Comparison of ENCODE assay signal across 16 cellular contexts in the genomic region with DNA sequence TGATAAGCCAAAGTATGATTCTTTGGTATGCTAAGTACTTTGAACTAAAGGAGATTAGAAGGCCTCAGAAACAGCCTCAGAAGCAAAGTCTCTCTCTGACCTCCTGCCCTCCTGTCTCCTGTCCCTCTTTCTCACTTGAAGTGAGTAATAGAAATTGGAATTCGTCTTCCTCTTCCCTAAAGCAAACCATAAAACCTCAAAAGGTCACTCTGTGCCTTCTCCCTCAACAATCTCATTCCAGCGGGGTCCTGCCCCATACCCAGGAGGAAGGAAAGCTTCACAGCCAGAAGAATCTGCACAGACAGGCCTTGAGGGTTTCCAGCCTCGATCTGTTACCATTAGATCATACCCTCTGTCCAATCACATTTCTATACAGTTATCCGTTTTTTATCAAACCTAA.
DNase-seq lines count a peak whose midpoint lies in the region; ATAC-seq, FAIRE-seq and TF ChIP-seq lines count a peak whose summit lies in the region.
"Had no signal": no experiment of that assay in that cellular context is flagged by ENCODE, and none has a peak within 500 bp of the region (broad histone marks: within the 10 kb centered on the region; RNA-seq: fewer than 3 reads in every experiment).

No MANE protein-coding gene starts in this region.

- no peak for TF ChIP-seq RAD21 in A549 (conservative IDR thresholded peaks at IDR 0.05 in 1 of 2, IDR thresholded peaks at IDR 0.05 in 1 of 2)

- no peak overlapping the region for H3K4me3 Mint-ChIP-seq in activated CD4-positive, alpha-beta T cell treated with anti-CD3 and anti-CD28 coated beads, Interleukin-2, amount 10 ng/mL, durations not matched to agents 7 days and 5 days
- H3K4me3 Mint-ChIP-seq: activated CD8-positive, alpha-beta memory T cell treated with anti-CD3 and anti-CD28 coated beads, Interleukin-2, amount 10 ng/mL, durations not matched to agents 7 days and 5 days; activated naive CD8-positive, alpha-beta T cell treated with anti-CD3 and anti-CD28 coated beads, Interleukin-2, amount 10 ng/mL, durations not matched to agents 7 days and 5 days; IgD-negative memory B cell had no signal

- H3K9me3 ChIP-seq in A549 (no peaks in the 10 kb centered on the region), hepatocyte (ENCODE audit: low read depth) (no peaks in the 10 kb centered on the region)

- no peaks in the 10 kb centered on the region for H3K27me3 ChIP-seq in hepatocyte

- H3K27ac Mint-ChIP-seq in activated CD4-positive, alpha-beta T cell treated with anti-CD3 and anti-CD28 coated beads, Interleukin-2, amount 10 ng/mL, durations not matched to agents 7 days and 5 days, result no peak overlapping the region
- H3K27ac Mint-ChIP-seq: activated CD8-positive, alpha-beta memory T cell treated with anti-CD3 and anti-CD28 coated beads, Interleukin-2, amount 10 ng/mL, durations not matched to agents 7 days and 5 days; activated naive CD8-positive, alpha-beta T cell treated with anti-CD3 and anti-CD28 coated beads, Interleukin-2, amount 10 ng/mL, durations not matched to agents 7 days and 5 days; IgD-negative memory B cell had no signal

- no peak overlapping the region for H3K27ac ChIP-seq in A549
- peak overlapping the region; percentile 5 for H3K27ac ChIP-seq in hepatocyte

- ATAC-seq in A549 (peak in 1 of 2 experiments; percentile 54; a peak in 2 of 6 replicates), GM21717 (IDR thresholded peaks at IDR 0.05; ENCODE audit: unreplicated experiment) (no peak)
- ATAC-seq: activated CD8-positive, alpha-beta memory T cell treated with anti-CD3 and anti-CD28 coated beads, Interleukin-2, amount 10 ng/mL, durations not matched to agents 7 days and 5 days; left ventricle myocardium superior had no signal

- H3K4me1 Mint-ChIP-seq in activated CD4-positive, alpha-beta T cell treated with anti-CD3 and anti-CD28 coated beads, Interleukin-2, amount 10 ng/mL, durations not matched to agents 7 days and 5 days, result no peaks in the 10 kb centered on the region
- H3K4me1 Mint-ChIP-seq: activated CD8-positive, alpha-beta memory T cell treated with anti-CD3 and anti-CD28 coated beads, Interleukin-2, amount 10 ng/mL, durations not matched to agents 7 days and 5 days; activated naive CD8-positive, alpha-beta T cell treated with anti-CD3 and anti-CD28 coated beads, Interleukin-2, amount 10 ng/mL, durations not matched to agents 7 days and 5 days; IgD-negative memory B cell had no signal

- H3K36me3 ChIP-seq in hepatocyte (replicated peaks; ENCODE audit: insufficient read depth, low read depth), result no peaks in the 10 kb centered on the region

- POLR2A ChIA-PET in A549 (lab: Yijun Ruan, JAX), result no interaction called here
- POLR2A ChIA-PET in activated CD4-positive, alpha-beta T cell treated with anti-CD3 and anti-CD28 coated beads, Interleukin-2, amount 10 ng/mL, durations not matched to agents 7 days and 5 days (lab: Charles Lee), result no interaction called here

- CTCF ChIA-PET in A549 (lab: Yijun Ruan, JAX), result no interaction called here
- CTCF ChIA-PET in activated CD4-positive, alpha-beta T cell treated with anti-CD3 and anti-CD28 coated beads, Interleukin-2, amount 10 ng/mL, durations not matched to agents 7 days and 5 days (lab: Charles Lee), result interaction anchor here (0.6 to 1.2 kb wide), 2 partner anchors 8 to 16 kb away, joined by 3 read pairs; no protein-coding TSS in a partner anchor

- no peaks in the 10 kb centered on the region for H3K79me2 ChIP-seq in hepatocyte

- H3K4me1 ChIP-seq in A549 (peaks cover 9% of the 10 kb centered on the region; the same call in 1 of the 3 replicates), hepatocyte (ENCODE audit: insufficient read depth) (peaks cover 3% of the 10 kb centered on the region)

- no peak overlapping the region for H3K4me3 ChIP-seq in A549
- no peak overlapping the region for H3K4me3 ChIP-seq in hepatocyte

- no peak overlapping the region for H2AFZ ChIP-seq in hepatocyte

- no peak for FAIRE-seq in A549 (lab: Jason Lieb, UNC)

- peak in 1 of 2 experiments; percentile 7 for DNase-seq in A549 (ENCODE audit: low read depth in 1 of 2, low spot score in 1 of 2)
- DNase-seq in HS-5 (ENCODE audit: low read depth), result peak; percentile 73
- DNase-seq in astrocyte of the hippocampus (ENCODE audit: low read depth, low spot score), result peak; percentile 46
- no peak for DNase-seq in hepatocyte (ENCODE audit: low spot score)
- no peak for DNase-seq in NCI-H526 treated with DMSO at 0.1 percent for 48 hours (lab: John Stamatoyannopoulos, UW)
- no peak for DNase-seq in NCI-H345 treated with DMSO at 0.1 percent for 48 hours (lab: John Stamatoyannopoulos, UW; ENCODE audit: unreplicated experiment)
- no peak for DNase-seq in activated CD4-positive, alpha-beta T cell treated with anti-CD3 and anti-CD28 coated beads, Interleukin-2, amount 10 ng/mL, durations not matched to agents 7 days and 5 days
- DNase-seq: activated CD8-positive, alpha-beta memory T cell treated with anti-CD3 and anti-CD28 coated beads, Interleukin-2, amount 10 ng/mL, durations not matched to agents 7 days and 5 days; activated naive CD8-positive, alpha-beta T cell treated with anti-CD3 and anti-CD28 coated beads, Interleukin-2, amount 10 ng/mL, durations not matched to agents 7 days and 5 days; erythroblast; GDM1; left ventricle myocardium superior; NCI-H2081 treated with DMSO at 0.1 percent for 48 hours; posterior cingulate gyrus had no signal

- H3K36me3 Mint-ChIP-seq in activated CD4-positive, alpha-beta T cell treated with anti-CD3 and anti-CD28 coated beads, Interleukin-2, amount 10 ng/mL, durations not matched to agents 7 days and 5 days (ENCODE audit: low read depth), result no peaks in the 10 kb centered on the region
- H3K36me3 Mint-ChIP-seq: activated CD8-positive, alpha-beta memory T cell treated with anti-CD3 and anti-CD28 coated beads, Interleukin-2, amount 10 ng/mL, durations not matched to agents 7 days and 5 days; activated naive CD8-positive, alpha-beta T cell treated with anti-CD3 and anti-CD28 coated beads, Interleukin-2, amount 10 ng/mL, durations not matched to agents 7 days and 5 days; IgD-negative memory B cell had no signal

- H3K9me3 Mint-ChIP-seq in activated CD4-positive, alpha-beta T cell treated with anti-CD3 and anti-CD28 coated beads, Interleukin-2, amount 10 ng/mL, durations not matched to agents 7 days and 5 days, result no peaks in the 10 kb centered on the region
- H3K9me3 Mint-ChIP-seq: IgD-negative memory B cell had no signal

- H4K20me1 ChIP-seq in hepatocyte (ENCODE audit: insufficient read depth, poor library complexity, severe bottlenecking), result no peaks in the 10 kb centered on the region

- TF ChIP-seq POLR2A in A549 (IDR thresholded peaks at IDR 0.05; ENCODE audit: low read length), result no peak

- TF ChIP-seq EP300 in A549 (IDR thresholded peaks at IDR 0.05), result no peak

- no peaks in the 10 kb centered on the region for H3K27me3 Mint-ChIP-seq in activated CD4-positive, alpha-beta T cell treated with anti-CD3 and anti-CD28 coated beads, Interleukin-2, amount 10 ng/mL, durations not matched to agents 7 days and 5 days
- H3K27me3 Mint-ChIP-seq: activated CD8-positive, alpha-beta memory T cell treated with anti-CD3 and anti-CD28 coated beads, Interleukin-2, amount 10 ng/mL, durations not matched to agents 7 days and 5 days; activated naive CD8-positive, alpha-beta T cell treated with anti-CD3 and anti-CD28 coated beads, Interleukin-2, amount 10 ng/mL, durations not matched to agents 7 days and 5 days; IgD-negative memory B cell had no signal

- no peaks in the 10 kb centered on the region for H3K9me2 ChIP-seq in hepatocyte (replicated peaks; ENCODE audit: insufficient read depth)

- H3K4me2 ChIP-seq in A549 (peak overlapping the region; percentile 32), hepatocyte (no peak overlapping the region)

- TF ChIP-seq CTCF in A549 (IDR thresholded peaks at IDR 0.05), result no peak
- TF ChIP-seq CTCF in hepatocyte (IDR thresholded peaks at IDR 0.05; ENCODE audit: poor library complexity), result no peak

- WGBS in A549 (ENCODE audit: missing lambda C conversion rate), result 25% methylated on average over 4 of the region's 4 CpGs
- WGBS in hepatocyte (ENCODE audit: low lambda C conversion rate, missing lambda C conversion rate), result 36% methylated on average over 4 of the region's 4 CpGs

TF ChIP-seq in A549, 52 proteins besides CTCF, POLR2A, EP300 and RAD21:
- TF ChIP-seq RNF2 (IDR thresholded peaks at IDR 0.05; ENCODE audit: borderline replicate concordance, low read depth), result no peak
- TF ChIP-seq MYC (IDR thresholded peaks at IDR 0.05; ENCODE audit: borderline replicate concordance, low read length), result no peak
- TF ChIP-seq CBX2 (IDR thresholded peaks at IDR 0.05; ENCODE audit: borderline replicate concordance, low read depth), result no peak
- TF ChIP-seq MAX (IDR thresholded peaks at IDR 0.05), result no peak
- no peak for TF ChIP-seq GATA3 (IDR thresholded peaks at IDR 0.05; ENCODE audit: borderline replicate concordance)
- no peak for TF ChIP-seq CHD4 (IDR thresholded peaks at IDR 0.05; ENCODE audit: borderline replicate concordance)
- TF ChIP-seq CEBPB (IDR thresholded peaks at IDR 0.05), result no peak
- TF ChIP-seq EHF (CRISPR knock-in tag; IDR thresholded peaks at IDR 0.05), result no peak
- no peak for TF ChIP-seq BHLHE40 (IDR thresholded peaks at IDR 0.05; ENCODE audit: low read depth, low read length)
- no peak for TF ChIP-seq JUN (IDR thresholded peaks at IDR 0.05)
- TF ChIP-seq ZSCAN20 (CRISPR knock-in tag; IDR thresholded peaks at IDR 0.05), result no peak
TF ChIP-seq in A549: peak in this region for 0.

Comparison
In these comparisons a context has a peak if more than half of its experiments do, and no peak if none do; other contexts are left out.
1. DNase-seq: peak in HS-5 (single experiment) and astrocyte of the hippocampus (single experiment); none in hepatocyte (single experiment), NCI-H526 treated with DMSO at 0.1 percent for 48 hours (single experiment), NCI-H345 treated with DMSO at 0.1 percent for 48 hours (single experiment) and activated CD4-positive, alpha-beta T cell treated with anti-CD3 and anti-CD28 coated beads, Interleukin-2, amount 10 ng/mL, durations not matched to agents 7 days and 5 days (single experiment).